In genomic region chr5:96297867-96298266, GRCh38 we compare ENCODE assay signal across 12 cellular contexts.
DNase-seq lines count a peak whose midpoint lies in the region; ATAC-seq, FAIRE-seq and TF ChIP-seq lines count a peak whose summit lies in the region.
"Had no signal": no experiment of that assay in that cellular context is flagged by ENCODE, and none has a peak within 500 bp of the region (broad histone marks: within the 10 kb centered on the region; RNA-seq: fewer than 3 reads in every experiment).

No MANE protein-coding gene starts in this region.

- intact Hi-C loops in natural killer cell (cut with micrococcal nuclease) (no loop called here), HepG2 (cut with micrococcal nuclease; ENCODE audit: unreplicated experiment) (loop anchor here (1.0 to 5.0 kb wide), 6 partner anchors 34 to 431 kb away; partner anchors contain the start of gene ELL2)

- H3K9me3 Mint-ChIP-seq in natural killer cell treated with Interleukin-12 subunit alpha and Interleukin-12 subunit beta and Interleukin-15 and Interleukin-18, amount 100 ng/mL, for 72 hours: peaks cover 3% of the 10 kb centered on the region
- no peaks in the 10 kb centered on the region for H3K9me3 Mint-ChIP-seq in natural killer cell

- H3K4me1 ChIP-seq in HepG2 (ENCODE audit: insufficient read depth, low read length) (peaks cover 77% of the 10 kb centered on the region), SJCRH30 (no peaks in the 10 kb centered on the region)

- peak overlapping the region; percentile 59 for H3K9ac ChIP-seq in HepG2 (ENCODE audit: insufficient read depth, low read depth, low read length)
- H3K9ac ChIP-seq: BLaER1 treated with 17β-estradiol and CSF1 and Interleukin-3, amounts not matched to agents 10 nM and 100 nM had no signal

- ATAC-seq in natural killer cell treated with Interleukin-12 subunit alpha and Interleukin-12 subunit beta and Interleukin-15 and Interleukin-18, amount 100 ng/mL, for 72 hours: peak; percentile 50 to 83
- ATAC-seq in natural killer cell (no peak), HepG2 (peak; percentile 97), GM18909 (IDR thresholded peaks at IDR 0.05; ENCODE audit: poor library complexity, unreplicated experiment) (no peak), HG03139 (IDR thresholded peaks at IDR 0.05; ENCODE audit: unreplicated experiment) (no peak)

- H3K36me3 ChIP-seq in HepG2 (replicated peaks in 1 of 2; ENCODE audit: control insufficient read depth in 1 of 2, insufficient read depth in 2 of 2, low read length in 2 of 2): no peaks in the 10 kb centered on the region
- H3K36me3 ChIP-seq in SJCRH30: no peaks in the 10 kb centered on the region
- H3K36me3 ChIP-seq: BLaER1 treated with 17β-estradiol and CSF1 and Interleukin-3, amounts not matched to agents 10 nM and 100 nM had no signal

- POLR2A ChIA-PET in HepG2 (lab: Yijun Ruan, JAX): interaction anchor here (1.1 to 2.5 kb wide), 3 partner anchors 9 to 110 kb away, joined by 3 to 7 read pairs (median 7); no protein-coding TSS in a partner anchor

- BruUV-seq in HepG2 (replicated peaks; lab: Mats Ljungman, UMichigan): no TSS peak

- H3K4me1 Mint-ChIP-seq in natural killer cell treated with Interleukin-12 subunit alpha and Interleukin-12 subunit beta and Interleukin-15 and Interleukin-18, amount 100 ng/mL, for 72 hours (ENCODE audit: low read depth in 2 of 2): no peaks in the 10 kb centered on the region
- H3K4me1 Mint-ChIP-seq in natural killer cell: no peaks in the 10 kb centered on the region

- WGBS in HepG2 (ENCODE audit: low lambda C conversion rate): 1% methylated on average over 3 of the region's 3 CpGs

- H3K36me3 Mint-ChIP-seq in natural killer cell treated with Interleukin-12 subunit alpha and Interleukin-12 subunit beta and Interleukin-15 and Interleukin-18, amount 100 ng/mL, for 72 hours: peaks cover 5% of the 10 kb centered on the region
- H3K36me3 Mint-ChIP-seq in natural killer cell: no peaks in the 10 kb centered on the region

- TF ChIP-seq CTCF in natural killer cell (IDR thresholded peaks at IDR 0.05) (no peak), astrocyte of the cerebellum (IDR thresholded peaks at IDR 0.05; ENCODE audit: low read depth, low read length, missing control alignments) (no peak), HepG2 (CRISPR knock-in tag; IDR thresholded peaks at IDR 0.05) (no peak)

- in situ Hi-C loops in astrocyte of the cerebellum (cut with HindIII; ENCODE audit: low sequenced_read_pairs): no loop called here
- in situ Hi-C loops in HepG2 (cut with HindIII; ENCODE audit: extremely low pct_ligation_motif_present, low pct_unique_long_range_greater_than_20kb): no loop called here

- TF ChIP-seq EP300 in HepG2 (IDR thresholded peaks at IDR 0.05; ENCODE audit: low read depth in 2 of 2, low read length in 2 of 2) (peak; percentile 98 to 99), HepG2 (CRISPR knock-in tag; IDR thresholded peaks at IDR 0.05; ENCODE audit: borderline replicate concordance) (peak; percentile 92)

- H3K79me2 ChIP-seq in HepG2 (ENCODE audit: insufficient read depth, low read length): no peaks in the 10 kb centered on the region

- no peak for TF ChIP-seq POLR2A in HepG2 (IDR thresholded peaks at IDR 0.05; ENCODE audit: insufficient read depth in 1 of 2, low read depth in 2 of 2, low read length in 2 of 2)

- TF ChIP-seq RAD21 in HepG2 (CRISPR knock-in tag; IDR thresholded peaks at IDR 0.05): 0 out of 2 replicates have a peak, but pooled peaks have one; percentile 12

- H3K4me3 ChIP-seq in astrocyte of the cerebellum (ENCODE audit: low read depth, low read length) (no peak overlapping the region), HepG2 (replicated peaks in 1 of 3; ENCODE audit: insufficient read depth in 1 of 3, low read depth in 2 of 3, low read length in 3 of 3) (peak overlapping the region; percentile 23 to 30 (median 30); a peak in 2 of 6 replicates), SJCRH30 (no peak overlapping the region)
- H3K4me3 ChIP-seq: BLaER1 treated with 17β-estradiol and CSF1 and Interleukin-3, amounts not matched to agents 10 nM and 100 nM had no signal

- H2AFZ ChIP-seq in HepG2 (ENCODE audit: low read length): no peak overlapping the region

- peak; percentile 70 for FAIRE-seq in HepG2 (lab: Jason Lieb, UNC)

- peak overlapping the region; percentile 61 for H3K4me2 ChIP-seq in HepG2 (ENCODE audit: low read depth, low read length)
- H3K4me2 ChIP-seq: BLaER1 treated with 17β-estradiol and CSF1 and Interleukin-3, amounts not matched to agents 10 nM and 100 nM had no signal

- H4K20me1 ChIP-seq in HepG2 (ENCODE audit: insufficient read depth, low read length): no peaks in the 10 kb centered on the region
- H4K20me1 ChIP-seq: BLaER1 treated with 17β-estradiol and CSF1 and Interleukin-3, amounts not matched to agents 10 nM and 100 nM had no signal

- no peak for DNase-seq in natural killer cell treated with Interleukin-12 subunit alpha and Interleukin-12 subunit beta and Interleukin-15 and Interleukin-18, amount 100 ng/mL, for 72 hours (ENCODE audit: low spot score)
- DNase-seq in natural killer cell (no peak), astrocyte of the cerebellum (ENCODE audit: low read depth) (peak; percentile 50), HepG2 (ENCODE audit: low spot score) (peak; percentile 98), NCI-H526 treated with DMSO at 0.1 percent for 48 hours (lab: John Stamatoyannopoulos, UW) (no peak), SJCRH30 (no peak)
- DNase-seq: activated CD8-positive, alpha-beta memory T cell treated with anti-CD3 and anti-CD28 coated beads, Interleukin-2, amount 50 U/mL, for 4 hours; cortex of kidney; NCI-H187 had no signal

- CTCF ChIA-PET in HepG2 (lab: Yijun Ruan, JAX; ENCODE audit: low intra/inter-chr PET ratio, low total read pairs): no interaction called here

- H3K4me3 Mint-ChIP-seq in natural killer cell treated with Interleukin-12 subunit alpha and Interleukin-12 subunit beta and Interleukin-15 and Interleukin-18, amount 100 ng/mL, for 72 hours: peak overlapping the region; percentile 16
- no peak overlapping the region for H3K4me3 Mint-ChIP-seq in natural killer cell

- H3K27me3 Mint-ChIP-seq in natural killer cell treated with Interleukin-12 subunit alpha and Interleukin-12 subunit beta and Interleukin-15 and Interleukin-18, amount 100 ng/mL, for 72 hours: no peaks in the 10 kb centered on the region
- peaks cover 0 to under 1% of the 10 kb centered on the region in 2 donors for H3K27me3 Mint-ChIP-seq in natural killer cell (ENCODE audit: low read depth in 2 of 2)

- no peaks in the 10 kb centered on the region for H3K9me3 ChIP-seq in HepG2 (ENCODE audit: low read length)
- no peaks in the 10 kb centered on the region for H3K9me3 ChIP-seq in SJCRH30 (replicated peaks)

- H3K27me3 ChIP-seq in HepG2 (ENCODE audit: control insufficient read depth in 1 of 2, insufficient read depth in 2 of 2, low read length in 2 of 2): no peaks in the 10 kb centered on the region
- H3K27me3 ChIP-seq in SJCRH30: no peaks in the 10 kb centered on the region
- H3K27me3 ChIP-seq: BLaER1 treated with 17β-estradiol and CSF1 and Interleukin-3, amounts not matched to agents 10 nM and 100 nM had no signal

- peak overlapping the region in 1 of 2 donors; percentile 26 for H3K27ac Mint-ChIP-seq in natural killer cell treated with Interleukin-12 subunit alpha and Interleukin-12 subunit beta and Interleukin-15 and Interleukin-18, amount 100 ng/mL, for 72 hours
- H3K27ac Mint-ChIP-seq in natural killer cell: no peak overlapping the region

- H3K27ac ChIP-seq in HepG2 (ENCODE audit: extremely low read length, insufficient read depth, low read length): peak overlapping the region; percentile 85
- H3K27ac ChIP-seq in SJCRH30: no peak overlapping the region
- H3K27ac ChIP-seq: BLaER1 treated with 17β-estradiol and CSF1 and Interleukin-3, amounts not matched to agents 10 nM and 100 nM had no signal

TF ChIP-seq in HepG2, 621 proteins besides CTCF, POLR2A, EP300 and RAD21 (continues in another document):
- TF ChIP-seq ZNF747 (CRISPR knock-in tag; IDR thresholded peaks at IDR 0.05; ENCODE audit: borderline replicate concordance) (no peak), SRSF9 (IDR thresholded peaks at IDR 0.05; ENCODE audit: borderline replicate concordance, insufficient read depth, low read depth, low read length, poor library complexity, severe bottlenecking) (no peak), RFX3 (CRISPR knock-in tag; IDR thresholded peaks at IDR 0.05) (no peak), ZNF292 (CRISPR knock-in tag; IDR thresholded peaks at IDR 0.05; ENCODE audit: borderline replicate concordance, low read depth) (peak; percentile 77; the same call in 1 of the 2 replicates), CEBPB (IDR thresholded peaks at IDR 0.05; ENCODE audit: borderline replicate concordance, low read depth, low read length) (peak; percentile 99), ZNF670 (CRISPR knock-in tag; IDR thresholded peaks at IDR 0.05; ENCODE audit: borderline replicate concordance) (0 out of 2 replicates have a peak, but pooled peaks have one; percentile 49), IRF9 (CRISPR knock-in tag; IDR thresholded peaks at IDR 0.05; ENCODE audit: borderline replicate concordance) (no peak), JDP2 (CRISPR knock-in tag; IDR thresholded peaks at IDR 0.05; ENCODE audit: borderline replicate concordance) (no peak), RARA (CRISPR knock-in tag; IDR thresholded peaks at IDR 0.05) (peak; percentile 95), HNF4A (CRISPR knock-in tag; IDR thresholded peaks at IDR 0.05) (peak; percentile 93), TBX3 (IDR thresholded peaks at IDR 0.05; ENCODE audit: borderline replicate concordance) (peak; percentile 73; the same call in 1 of the 2 replicates), MED13 (CRISPR knock-in tag; IDR thresholded peaks at IDR 0.05) (peak; percentile 92; the same call in 1 of the 2 replicates), ZNF704 (CRISPR knock-in tag; IDR thresholded peaks at IDR 0.05; ENCODE audit: borderline replicate concordance) (no peak), HNRNPLL (IDR thresholded peaks at IDR 0.05; ENCODE audit: low read depth, low read length, poor library complexity, severe bottlenecking) (no peak)

Comparison
In these comparisons a context has a peak if more than half of its experiments do, and no peak if none do; other contexts are left out.
1. ATAC-seq: peak in natural killer cell treated with Interleukin-12 subunit alpha and Interleukin-12 subunit beta and Interleukin-15 and Interleukin-18, amount 100 ng/mL, for 72 hours (2 of 2) and HepG2 (single experiment); none in natural killer cell (0 of 3), GM18909 (single experiment) and HG03139 (single experiment).
2. DNase-seq: peak in astrocyte of the cerebellum (single experiment) and HepG2 (single experiment); none in natural killer cell treated with Interleukin-12 subunit alpha and Interleukin-12 subunit beta and Interleukin-15 and Interleukin-18, amount 100 ng/mL, for 72 hours (single experiment), natural killer cell (single experiment), NCI-H526 treated with DMSO at 0.1 percent for 48 hours (single experiment) and SJCRH30 (0 of 2).
3. H3K4me3 ChIP-seq: peak in HepG2 (3 of 3); none in astrocyte of the cerebellum (single experiment) and SJCRH30 (single experiment).